In the genomic region with DNA sequence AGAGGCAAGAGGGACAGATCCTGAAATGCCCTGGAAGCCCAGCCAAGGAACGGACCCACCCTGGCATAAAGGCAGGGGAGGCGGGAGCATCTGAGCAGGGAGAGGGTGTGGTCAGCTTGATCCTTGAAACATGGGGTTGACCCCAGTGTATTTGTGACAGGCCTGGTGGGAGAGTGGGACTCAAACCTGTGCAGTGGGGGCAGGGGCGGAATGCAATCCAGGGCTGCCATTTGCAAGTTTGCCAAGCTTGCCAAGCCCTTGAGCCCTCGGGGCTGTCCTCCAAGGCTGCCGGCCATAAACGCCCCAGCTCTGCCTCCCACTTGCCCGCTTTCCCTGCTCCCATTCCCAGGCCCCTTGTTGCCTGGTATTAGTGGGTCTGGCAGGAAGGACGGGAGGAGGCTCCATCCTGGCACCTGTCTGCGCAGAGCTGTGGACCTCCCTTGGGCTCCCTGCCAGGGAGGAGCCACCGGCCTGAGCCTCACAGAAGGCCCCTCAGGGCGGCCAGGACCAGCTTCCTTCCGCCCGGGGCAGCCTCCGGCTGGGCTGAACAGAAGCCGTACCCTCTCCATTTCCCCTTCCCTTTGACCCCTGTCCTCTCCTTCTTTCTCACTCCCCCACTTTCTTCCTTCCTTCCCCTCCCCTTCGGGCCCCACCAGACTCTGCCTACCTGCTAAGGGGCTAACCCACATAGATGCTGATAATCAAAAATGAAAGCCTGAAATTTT, we compare ENCODE assay signal across 12 cellular contexts. TPM values are rescaled to one million over a fixed set of nuclear protein-coding genes. Genes with fewer than 3 reads are reported as not detected.
DNase-seq lines count a peak whose midpoint lies in the region; ATAC-seq and TF ChIP-seq lines count a peak whose summit lies in the region.
"Had no signal": no experiment of that assay in that cellular context is flagged by ENCODE, and none has a peak within 500 bp of the region (broad histone marks: within the 10 kb centered on the region; RNA-seq: fewer than 3 reads in every experiment).

No MANE protein-coding gene starts in this region.

- no peaks in the 10 kb centered on the region for H3K27me3 Mint-ChIP-seq in activated CD4-positive, alpha-beta T cell treated with anti-CD3 and anti-CD28 coated beads, Interleukin-2, amount 10 ng/mL, durations not matched to agents 7 days and 5 days

- H3K36me3 ChIP-seq in PC-9 (ENCODE audit: low read depth) (peaks cover 21% of the 10 kb centered on the region), spleen (peaks cover 0 to 22% (median 0%) of the 10 kb centered on the region in 6 donors)
- no peaks in the 10 kb centered on the region for H3K36me3 ChIP-seq in effector memory CD4-positive, alpha-beta T cell (ENCODE audit: control insufficient read depth, insufficient read depth, low read length)
- H3K36me3 ChIP-seq: left lung had no signal

- H3K4me3 ChIP-seq in PC-9, result peak overlapping the region; percentile 86
- H3K4me3 ChIP-seq in effector memory CD4-positive, alpha-beta T cell (ENCODE audit: insufficient read depth, low read depth, low read length, poor library complexity, severe bottlenecking), result peak overlapping the region; percentile 12
- peak overlapping the region in 5 of 8 donors; percentile 6 to 60 (median 27) for H3K4me3 ChIP-seq in spleen

- H3K4me1 ChIP-seq in PC-9 (replicated peaks; ENCODE audit: insufficient read depth) (peaks cover 53% of the 10 kb centered on the region), spleen (peaks cover 17 to 94% (median 62%) of the 10 kb centered on the region in 6 donors), foreskin keratinocyte (peaks cover 11% of the 10 kb centered on the region)
- H3K4me1 ChIP-seq in effector memory CD4-positive, alpha-beta T cell (ENCODE audit: control insufficient read depth, insufficient read depth, low read length, poor library complexity, severe bottlenecking), result peaks cover 92% of the 10 kb centered on the region

- TF ChIP-seq POLR2A in spleen (IDR thresholded peaks at IDR 0.05), result no peak

- POLR2A ChIA-PET in activated CD4-positive, alpha-beta T cell treated with anti-CD3 and anti-CD28 coated beads, Interleukin-2, amount 10 ng/mL, durations not matched to agents 7 days and 5 days (lab: Charles Lee), result no interaction called here
- POLR2A ChIA-PET in PC-9 (lab: Charles Lee; ENCODE audit: unreplicated experiment), result interaction anchor here (0.6 to 0.8 kb wide), 5 partner anchors 15 to 248 kb away, joined by 3 to 7 read pairs (median 3); a partner anchor contains a TSS

- H3F3A ChIP-seq in PC-9 (ENCODE audit: insufficient read depth, low read depth), result peaks cover 78% of the 10 kb centered on the region

- intact Hi-C loops in PC-9 (cut with micrococcal nuclease; ENCODE audit: unreplicated experiment), result no loop called here
- intact Hi-C loops in spleen (cut with DNase I; ENCODE audit: low total_unique reads), result no loop called here

- no peak overlapping the region for H2AFZ ChIP-seq in PC-9

- peak overlapping the region; percentile 99 for H3K4me2 ChIP-seq in PC-9

- H3K27me3 ChIP-seq in PC-9 (ENCODE audit: insufficient read depth, low read depth) (no peaks in the 10 kb centered on the region), spleen (replicated peaks in 1 of 7) (no peaks in the 10 kb centered on the region), foreskin keratinocyte (no peaks in the 10 kb centered on the region)
- no peaks in the 10 kb centered on the region for H3K27me3 ChIP-seq in effector memory CD4-positive, alpha-beta T cell (replicated peaks; ENCODE audit: control insufficient read depth, insufficient read depth, low read length, poor library complexity, severe bottlenecking)
- H3K27me3 ChIP-seq: left lung had no signal

- 43 to 69% (median 53%) methylated on average over 15 to 16 of the region's 16 CpGs for WGBS in spleen, 5 donors

- no TSS peak for BruUV-seq in PC-9 (replicated peaks; lab: Mats Ljungman, UMichigan)

- peak overlapping the region; percentile 33 for H3K4me3 Mint-ChIP-seq in activated CD4-positive, alpha-beta T cell treated with anti-CD3 and anti-CD28 coated beads, Interleukin-2, amount 10 ng/mL, durations not matched to agents 7 days and 5 days

- CTCF ChIA-PET in activated CD4-positive, alpha-beta T cell treated with anti-CD3 and anti-CD28 coated beads, Interleukin-2, amount 10 ng/mL, durations not matched to agents 7 days and 5 days (lab: Charles Lee), result interaction anchor here (1.2 to 3.0 kb wide), 3 partner anchors 11 to 20 kb away, joined by 5 to 16 read pairs (median 8); a partner anchor contains a TSS
- CTCF ChIA-PET in PC-9 (lab: Charles Lee), result interaction anchor here (0.9 to 1.3 kb wide), 2 partner anchors 20 to 1110 kb away, joined by 3 to 7 read pairs; no protein-coding TSS in a partner anchor

- ATAC-seq in foreskin keratinocyte (no peak), HG03095 (IDR thresholded peaks at IDR 0.05; ENCODE audit: unreplicated experiment) (no peak)
- ATAC-seq: left lung had no signal

- H3K9me2 ChIP-seq in PC-9 (ENCODE audit: insufficient read depth), result no peaks in the 10 kb centered on the region

- H3K9me3 ChIP-seq in PC-9 (ENCODE audit: insufficient read depth, low read depth) (no peaks in the 10 kb centered on the region), spleen (no peaks in the 10 kb centered on the region)
- H3K9me3 ChIP-seq in effector memory CD4-positive, alpha-beta T cell (ENCODE audit: control insufficient read depth, low read length), result no peaks in the 10 kb centered on the region
- H3K9me3 ChIP-seq: left lung had no signal

- H3K27ac Mint-ChIP-seq in activated CD4-positive, alpha-beta T cell treated with anti-CD3 and anti-CD28 coated beads, Interleukin-2, amount 10 ng/mL, durations not matched to agents 7 days and 5 days, result peak overlapping the region; percentile 96

- H3K4me1 Mint-ChIP-seq in activated CD4-positive, alpha-beta T cell treated with anti-CD3 and anti-CD28 coated beads, Interleukin-2, amount 10 ng/mL, durations not matched to agents 7 days and 5 days, result peaks cover 88% of the 10 kb centered on the region

- peaks cover 48% of the 10 kb centered on the region for H3K79me2 ChIP-seq in PC-9 (ENCODE audit: low read depth)

- H3K9me3 Mint-ChIP-seq in activated CD4-positive, alpha-beta T cell treated with anti-CD3 and anti-CD28 coated beads, Interleukin-2, amount 10 ng/mL, durations not matched to agents 7 days and 5 days, result no peaks in the 10 kb centered on the region

- peaks cover 20% of the 10 kb centered on the region for H3K36me3 Mint-ChIP-seq in activated CD4-positive, alpha-beta T cell treated with anti-CD3 and anti-CD28 coated beads, Interleukin-2, amount 10 ng/mL, durations not matched to agents 7 days and 5 days (ENCODE audit: low read depth)

- peaks cover 29% of the 10 kb centered on the region for H4K20me1 ChIP-seq in PC-9 (ENCODE audit: insufficient read depth)

- TF ChIP-seq CTCF in PC-9 (conservative IDR thresholded peaks at IDR 0.05), result no peak
- TF ChIP-seq CTCF in spleen (IDR thresholded peaks at IDR 0.05 in 8 of 11, conservative IDR thresholded peaks at IDR 0.05 in 3 of 11), result no peak
- TF ChIP-seq CTCF in foreskin keratinocyte (conservative IDR thresholded peaks at IDR 0.05), result no peak

- H3K27ac ChIP-seq in PC-9 (peak overlapping the region; percentile 100), spleen (peak overlapping the region; percentile 53 to 91 (median 83)), foreskin keratinocyte (no peak overlapping the region)
- peak overlapping the region; percentile 76 for H3K27ac ChIP-seq in effector memory CD4-positive, alpha-beta T cell (ENCODE audit: insufficient read depth, low read length, poor library complexity, severe bottlenecking)

- no peak for DNase-seq in activated CD4-positive, alpha-beta T cell treated with anti-CD3 and anti-CD28 coated beads, Interleukin-2, amount 10 ng/mL, durations not matched to agents 7 days and 5 days
- no peak for DNase-seq in activated CD4-positive, alpha-beta T cell treated with anti-CD3 and anti-CD28 coated beads, Interleukin-2, amount 50 U/mL, for 48 hours
- DNase-seq in PC-9 (peak in 1 of 2 experiments; percentile 44), spleen (peak; percentile 87), foreskin keratinocyte (no peak), foreskin melanocyte (no peak)
- DNase-seq in effector memory CD4-positive, alpha-beta T cell, result peak in 1 of 3 donors; percentile 37
- DNase-seq: activated CD4-positive, alpha-beta T cell treated with anti-CD3 and anti-CD28 coated beads for 4 hours; NCI-H2029 had no signal

RNA-seq across cellular contexts. Expression of a gene that starts 0.7 kb away (rescaled TPM):
- total RNA-seq in activated CD4-positive, alpha-beta T cell treated with anti-CD3 and anti-CD28 coated beads, Interleukin-2, amount 10 ng/mL, durations not matched to agents 7 days and 5 days, result 1 to 10 TPM; 5.3 to 7.2 TPM
- total RNA-seq in PC-9 (2021), result 480 and 837 TPM in 2 replicates
- 100 to 1,000 TPM in 2 of 7 donors, 10 to 100 TPM in 5; 17.1 to 162 (median 34.9) TPM for total RNA-seq in spleen
- polyA plus RNA-seq in spleen, result 10 to 100 TPM in 1 of 3 donors, 1 to 10 TPM in 2; 3.5 to 15.3 (median 8.8) TPM
- total RNA-seq in foreskin keratinocyte, result 1.1 TPM in 1 of 2 replicates, not detected in the other
- 0.27 TPM in 1 of 2 replicates, not detected in the other for polyA plus RNA-seq in foreskin keratinocyte
- total RNA-seq: RPMI7951 had no signal

RNA-seq across cellular contexts. Expression of a gene that starts 15.3 kb away (rescaled TPM):
- 10 to 100 TPM; 74.5 to 74.9 TPM for total RNA-seq in activated CD4-positive, alpha-beta T cell treated with anti-CD3 and anti-CD28 coated beads, Interleukin-2, amount 10 ng/mL, durations not matched to agents 7 days and 5 days
- 51.4 and 52.1 TPM in 2 replicates for total RNA-seq in PC-9 (2021)
- 10 to 100 TPM; 45.6 to 96.9 (median 57.1) TPM for total RNA-seq in spleen
- 10 to 100 TPM; 50.6 to 74.2 (median 67.7) TPM for polyA plus RNA-seq in spleen
- 48.2 and 53.9 TPM in 2 replicates for total RNA-seq in foreskin keratinocyte
- 45.3 and 49.5 TPM in 2 replicates for polyA plus RNA-seq in foreskin keratinocyte

RNA-seq across cellular contexts. Expression of a gene that starts 21.6 kb away (rescaled TPM):
- 10 to 100 TPM; 16.6 to 17.6 TPM for total RNA-seq in activated CD4-positive, alpha-beta T cell treated with anti-CD3 and anti-CD28 coated beads, Interleukin-2, amount 10 ng/mL, durations not matched to agents 7 days and 5 days
- total RNA-seq in PC-9 (2021), result 11.7 and 13.9 TPM in 2 replicates
- total RNA-seq in spleen, result 10 to 100 TPM; 13.4 to 24.2 (median 16.7) TPM
- polyA plus RNA-seq in spleen, result 10 to 100 TPM; 19.6 to 22.8 (median 20.3) TPM
- 7.8 and 8.5 TPM in 2 replicates for total RNA-seq in foreskin keratinocyte
- polyA plus RNA-seq in foreskin keratinocyte, result 11.5 and 12.4 TPM in 2 replicates

RNA-seq across cellular contexts. Expression of a gene that starts 53.9 kb away (rescaled TPM):
- 100 to 1,000 TPM in 1 of 2 experiments, 10 to 100 TPM in 1; 91.3 to 107 TPM for total RNA-seq in activated CD4-positive, alpha-beta T cell treated with anti-CD3 and anti-CD28 coated beads, Interleukin-2, amount 10 ng/mL, durations not matched to agents 7 days and 5 days
- total RNA-seq in PC-9 (2021) (278 and 291 TPM in 2 replicates), spleen (100 to 1,000 TPM; 181 to 265 (median 227) TPM), foreskin keratinocyte (185 and 228 TPM in 2 replicates)
- polyA plus RNA-seq in spleen (100 to 1,000 TPM; 133 to 299 (median 191) TPM), foreskin keratinocyte (305 and 336 TPM in 2 replicates)

Comparison
In these comparisons a context has a peak if more than half of its experiments do, and no peak if none do; other contexts are left out.
1. H3K4me3 ChIP-seq: peak in every context shown above with its lines; median percentile 86 in PC-9; 27 in spleen; 12 in effector memory CD4-positive, alpha-beta T cell.